Comparison of ENCODE assay signal across 14 cellular contexts in the genomic region with DNA sequence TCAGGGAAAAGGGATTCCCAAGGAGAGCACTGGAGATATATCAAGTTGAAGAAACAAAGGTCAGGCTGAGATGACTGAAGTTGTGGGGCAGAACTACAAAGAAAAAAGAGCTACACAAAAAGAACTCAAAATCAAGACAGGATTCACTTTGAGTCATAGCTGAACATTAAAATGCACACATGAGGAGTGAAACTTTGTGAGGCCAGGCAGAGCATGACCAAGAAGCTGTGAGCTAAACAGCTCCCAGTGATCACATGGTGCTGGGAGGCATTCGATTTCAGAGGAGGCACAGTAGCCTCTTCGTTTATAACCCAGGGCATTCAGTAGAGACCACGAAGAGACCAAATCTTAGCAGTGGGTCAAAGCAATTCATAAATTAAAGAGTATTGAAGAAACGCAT.
DNase-seq lines count a peak whose midpoint lies in the region; ATAC-seq and TF ChIP-seq lines count a peak whose summit lies in the region.
"Had no signal": no experiment of that assay in that cellular context is flagged by ENCODE, and none has a peak within 500 bp of the region (broad histone marks: within the 10 kb centered on the region; RNA-seq: fewer than 3 reads in every experiment).

No MANE protein-coding gene starts in this region.

- no peaks in the 10 kb centered on the region for H3K4me1 Mint-ChIP-seq in osteocyte (ENCODE audit: unreplicated experiment)

- DNase-seq in stimulated activated CD4-positive, alpha-beta T cell treated with anti-CD3 and anti-CD28 coated beads, Interleukin-1b, Interleukin-23, amount 100 ng/mL, for 48 hours = peak; percentile 5
- DNase-seq in stimulated activated CD4-positive, alpha-beta T cell treated with anti-CD3 and anti-CD28 coated beads, Interleukin-4, amount 100 ng/mL, for 4 hours = no peak
- DNase-seq in dermis blood vessel endothelial cell (no peak), osteocyte (ENCODE audit: extremely low spot score, unreplicated experiment) (no peak), NCI-H2107 (lab: John Stamatoyannopoulos, UW) (no peak), amniotic stem cell (lab: John Stamatoyannopoulos, UW) (no peak)
- DNase-seq: aorta, natural killer cell, NCI-H345, SHP77 had no signal

- no peak overlapping the region for H3K27ac Mint-ChIP-seq in osteocyte (ENCODE audit: unreplicated experiment)
- H3K27ac Mint-ChIP-seq: T-helper 1 cell treated with Interleukin-12 subunit alpha and Interleukin-12 subunit beta and Interleukin-4 antibody, amounts not matched to agents 30 μg/mL and 1 μg/mL, for 36 hours had no signal

- peaks cover 28% of the 10 kb centered on the region for H3K9me3 Mint-ChIP-seq in osteocyte (ENCODE audit: unreplicated experiment)
- H3K9me3 Mint-ChIP-seq: natural killer cell had no signal

- peaks cover 24% of the 10 kb centered on the region for H3K36me3 Mint-ChIP-seq in osteocyte (ENCODE audit: unreplicated experiment)
- H3K36me3 Mint-ChIP-seq: natural killer cell had no signal

- no peak for TF ChIP-seq CTCF in osteocyte (IDR thresholded peaks at IDR 0.05)

- H3K4me3 Mint-ChIP-seq in osteocyte (ENCODE audit: unreplicated experiment) = no peak overlapping the region
- H3K4me3 Mint-ChIP-seq: natural killer cell; T-helper 1 cell treated with Interleukin-12 subunit alpha and Interleukin-12 subunit beta and Interleukin-4 antibody, amounts not matched to agents 30 μg/mL and 1 μg/mL, for 36 hours had no signal

- H3K27me3 Mint-ChIP-seq in osteocyte (ENCODE audit: unreplicated experiment) = no peaks in the 10 kb centered on the region

- ATAC-seq in GM21360 (IDR thresholded peaks at IDR 0.05; ENCODE audit: unreplicated experiment) (peak; percentile 94), HG03460 (IDR thresholded peaks at IDR 0.05; ENCODE audit: unreplicated experiment) (peak; percentile 64)
- ATAC-seq: gastroesophageal sphincter, natural killer cell had no signal
